ENCODE assay signal across 7 cellular contexts in the genomic region with DNA sequence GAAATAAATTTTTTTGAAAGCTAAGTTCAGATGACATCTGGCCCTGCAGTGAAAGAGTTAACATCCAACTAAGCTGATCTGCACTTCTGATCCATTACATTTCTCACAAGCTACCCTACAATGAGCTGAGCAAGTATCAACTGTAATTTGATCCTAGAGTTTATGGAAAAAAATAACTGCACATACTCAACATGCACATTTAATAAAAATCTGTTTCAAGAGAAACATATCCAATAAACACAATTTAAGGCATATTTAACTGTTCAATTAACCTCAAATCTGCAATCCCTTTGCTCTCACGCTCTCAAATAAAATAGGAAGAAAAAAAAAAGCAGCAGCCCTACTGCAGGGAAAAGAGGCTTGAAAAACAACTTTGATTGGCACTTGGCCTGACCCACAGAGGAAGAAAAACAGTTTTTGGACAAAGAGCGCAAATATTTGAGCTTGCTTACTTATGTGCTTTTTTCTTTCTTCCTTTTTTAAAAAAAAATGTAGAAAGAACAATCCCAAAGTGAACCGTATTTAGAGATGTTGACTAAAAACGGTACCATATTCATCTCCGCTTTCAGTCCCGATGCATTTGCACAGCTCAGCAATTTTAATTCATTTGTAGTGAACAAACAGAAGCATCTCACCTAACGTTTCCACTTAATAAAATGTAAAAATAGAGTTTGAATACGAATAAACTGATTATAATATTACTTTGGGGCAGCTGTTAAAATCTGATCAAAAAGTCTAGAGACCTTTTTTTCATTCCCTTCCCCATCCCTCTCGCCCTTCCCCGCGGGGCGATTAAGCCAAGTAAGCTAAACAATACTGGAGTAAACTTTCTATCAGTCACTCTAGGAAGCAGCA. TPM values are rescaled to one million over a fixed set of nuclear protein-coding genes. Genes with fewer than 3 reads are reported as not detected.
A peak's percentile ranks its signal among the peaks of the same experiment; 100 is the strongest.
DNase-seq lines count a peak whose midpoint lies in the region; ATAC-seq and TF ChIP-seq lines count a peak whose summit lies in the region.

No MANE protein-coding gene starts in this region.

- H3K36me3 Mint-ChIP-seq in brain, result peaks cover 19% of the 10 kb centered on the region

- 1% methylated on average over 12 of the region's 12 CpGs for WGBS in lower leg skin, 2 donors

- peak overlapping the region in 4 of 5 experiments; percentile 91 to 100 (median 98) for H3K4me3 Mint-ChIP-seq in brain

- peaks cover 28 to 30% of the 10 kb centered on the region in 2 donors for H3K4me1 ChIP-seq in thoracic aorta (ENCODE audit: control insufficient read depth in 1 of 2, low read depth in 2 of 2)

- CTCF ChIA-PET in GM10248 (lab: Yijun Ruan, JAX), result interaction anchor here (0.7 to 4.1 kb wide), 10 partner anchors 8 to 487 kb away, joined by 3 to 15 read pairs (median 3); a partner anchor contains a TSS

- H3K27me3 Mint-ChIP-seq in brain, result peaks cover 12% of the 10 kb centered on the region

- peak; percentile 34 for DNase-seq in NCI-H345 (lab: John Stamatoyannopoulos, UW)
- peak in 1 of 2 donors; percentile 27 for DNase-seq in lower leg skin (ENCODE audit: low spot score in 2 of 2)
- no peak for DNase-seq in thoracic aorta (ENCODE audit: low spot score)
- DNase-seq in occipital lobe (lab: John Stamatoyannopoulos, UW), result no peak
- DNase-seq in GM10248 (ENCODE audit: extremely low spot score), result no peak

- ATAC-seq in thoracic aorta (ENCODE audit: insufficient number of reproducible peaks, low FRiP score, low read depth), result no peak

- TF ChIP-seq POLR2A in lower leg skin (IDR thresholded peaks at IDR 0.05), result no peak

- POLR2A ChIA-PET in GM10248 (lab: Yijun Ruan, JAX), result interaction anchor here (0.6 to 0.7 kb wide), 2 partner anchors 109 to 145 kb away, joined by 5 read pairs; no protein-coding TSS in a partner anchor

- H3K36me3 ChIP-seq in thoracic aorta, result no peaks in the 10 kb centered on the region

- H3K27ac Mint-ChIP-seq in brain, result peak overlapping the region; percentile 97 to 99 (median 98)

- peaks cover 41% of the 10 kb centered on the region for H3K4me1 Mint-ChIP-seq in brain

- peak overlapping the region in 1 of 2 donors; percentile 68 for H3K27ac ChIP-seq in thoracic aorta

- peaks cover 4 to 13% (median 11%) of the 10 kb centered on the region in 5 experiments for H3K9me3 Mint-ChIP-seq in brain

- TF ChIP-seq CTCF in brain (conservative IDR thresholded peaks at IDR 0.05), result no peak
- TF ChIP-seq CTCF in lower leg skin (IDR thresholded peaks at IDR 0.05), result no peak
- TF ChIP-seq CTCF in thoracic aorta (IDR thresholded peaks at IDR 0.05), result no peak
- no peak for TF ChIP-seq CTCF in GM10248 (IDR thresholded peaks at IDR 0.05; ENCODE audit: control extremely low read depth, extremely low read depth, low read depth, missing control alignments)

- no peaks in the 10 kb centered on the region for H3K27me3 ChIP-seq in thoracic aorta (replicated peaks; ENCODE audit: insufficient read depth)

- H3K4me3 ChIP-seq in GM08714 (ENCODE audit: low read length) (peak overlapping the region; percentile 74), lower leg skin (ENCODE audit: low read depth, poor library complexity, severe bottlenecking) (peak overlapping the region; percentile 88), thoracic aorta (peak overlapping the region; percentile 97)

- H3K9me3 ChIP-seq in thoracic aorta, result no peaks in the 10 kb centered on the region

- intact Hi-C loops in lower leg skin (cut with DNase I; ENCODE audit: low total_unique reads), result no loop called here

RNA-seq across cellular contexts. Expression of a gene that starts 1.6 kb away (rescaled TPM):
- 6.6 TPM for polyA plus RNA-seq in brain (ENCODE audit: insufficient read depth, low read depth, low replicate concordance)
- total RNA-seq in lower leg skin (10 to 100 TPM; 12.4 to 37.3 (median 25.5) TPM), thoracic aorta (10 to 100 TPM; 37.9 to 41.3 TPM), occipital lobe (86.1 TPM)
